In genomic region chr20:253447-253846, GRCh38 we compare ENCODE assay signal across 1 cellular context.
A peak's percentile ranks its signal among the peaks of the same experiment; 100 is the strongest.
TF ChIP-seq lines count a peak whose summit lies in the region.

No MANE protein-coding gene starts in this region.

TF ChIP-seq in K562, 482 proteins besides CTCF, POLR2A, EP300 and RAD21:
- TF ChIP-seq VEZF1 (CRISPR knock-in tag; IDR thresholded peaks at IDR 0.05) = peak; percentile 22; the same call in 1 of the 2 replicates
